ENCODE assay signal across 1 cellular context in genomic region chr2:1716013-1716305, GRCh38.
A peak's percentile ranks its signal among the peaks of the same experiment; 100 is the strongest.
TF ChIP-seq lines count a peak whose summit lies in the region.

No MANE protein-coding gene starts in this region.

TF ChIP-seq in SK-N-SH treated with all-trans-retinoic acid at 6 μM for 48 hours, 23 proteins besides CTCF, POLR2A, EP300 and RAD21:
- TF ChIP-seq ZNF8 (CRISPR knock-in tag; IDR thresholded peaks at IDR 0.05): 0 out of 2 replicates have a peak, but pooled peaks have one; percentile 13
- 0 out of 2 replicates have a peak, but pooled peaks have one; percentile 19 for TF ChIP-seq ZNF70 (CRISPR knock-in tag; IDR thresholded peaks at IDR 0.05)
- TF ChIP-seq BACH2 (CRISPR knock-in tag; IDR thresholded peaks at IDR 0.05; ENCODE audit: borderline replicate concordance): peak; percentile 60; the same call in 1 of the 2 replicates
TF ChIP-seq in SK-N-SH treated with all-trans-retinoic acid at 6 μM for 48 hours: peak in this region for 3; not testable (repeated sequence) for 20.
